ENCODE assay signal across 1 cellular context in the genomic region with DNA sequence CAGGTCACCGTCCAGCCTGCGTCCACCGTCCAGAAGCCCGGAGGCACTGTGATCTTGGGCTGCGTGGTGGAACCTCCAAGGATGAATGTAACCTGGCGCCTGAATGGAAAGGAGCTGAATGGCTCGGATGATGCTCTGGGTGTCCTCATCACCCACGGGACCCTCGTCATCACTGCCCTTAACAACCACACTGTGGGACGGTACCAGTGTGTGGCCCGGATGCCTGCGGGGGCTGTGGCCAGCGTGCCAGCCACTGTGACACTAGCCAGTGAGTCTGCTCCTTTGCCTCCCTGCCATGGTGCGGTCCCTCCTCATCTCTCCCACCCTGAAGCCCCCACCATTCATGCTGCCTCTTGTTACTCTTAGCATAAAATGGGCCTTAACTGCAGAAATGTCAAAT.
TF ChIP-seq lines count a peak whose summit lies in the region.

No MANE protein-coding gene starts in this region.

TF ChIP-seq in HepG2, 621 proteins besides CTCF, POLR2A, EP300 and RAD21:
- TF ChIP-seq CREB1 (IDR thresholded peaks at IDR 0.05) (0 out of 2 replicates have a peak, but pooled peaks have one; percentile 11), CREB1 (CRISPR knock-in tag; IDR thresholded peaks at IDR 0.05) (no peak), ZNF678 (CRISPR knock-in tag; IDR thresholded peaks at IDR 0.05) (no peak), EEA1 (CRISPR knock-in tag; IDR thresholded peaks at IDR 0.05; ENCODE audit: borderline replicate concordance) (no peak)
